Comparison of ENCODE assay signal across 15 cellular contexts in genomic region chr14:100982764-100983163, GRCh38.
"Had no signal": no experiment of that assay in that cellular context is flagged by ENCODE, and none has a peak within 500 bp of the region (broad histone marks: within the 10 kb centered on the region; RNA-seq: fewer than 3 reads in every experiment).

No MANE protein-coding gene starts in this region.

- H3K36me3 ChIP-seq: esophagus muscularis mucosa, heart right ventricle, left ventricle myocardium inferior, upper lobe of right lung had no signal

- H3K4me1 ChIP-seq: body of pancreas, esophagus muscularis mucosa, heart right ventricle, left ventricle myocardium inferior, testis, upper lobe of right lung had no signal

- ATAC-seq: body of pancreas; heart right ventricle; stimulated activated naive CD8-positive, alpha-beta T cell treated with anti-CD3 and anti-CD28 coated beads, Interleukin-15, amount 100 ng/mL, for 72 hours; upper lobe of right lung had no signal

- H3K9me3 ChIP-seq: body of pancreas, esophagus muscularis mucosa, heart right ventricle, left ventricle myocardium inferior, testis, upper lobe of right lung had no signal

- DNase-seq: activated B cell treated with CpG ODN at 0.5 μM for 24 hours; activated CD4-positive, alpha-beta T cell treated with anti-CD3 and anti-CD28 coated beads, Interleukin-2, amount 10 ng/mL, durations not matched to agents 24 days and 14 days; activated CD8-positive, alpha-beta memory T cell treated with anti-CD3 and anti-CD28 coated beads for 24 hours; activated naive CD4-positive, alpha-beta T cell treated with anti-CD3 and anti-CD28 coated beads, Interleukin-2, amount 50 U/mL, for 16 hours; activated T-cell treated with anti-CD3 and anti-CD28 coated beads for 4 hours; body of pancreas; dorsolateral prefrontal cortex; heart right ventricle; islet precursor cell; left ventricle myocardium inferior; stimulated activated CD4-positive, alpha-beta T cell treated with anti-CD3 and anti-CD28 coated beads, Interleukin-4, amount 100 ng/mL, for 4 hours; stimulated activated naive CD8-positive, alpha-beta T cell treated with anti-CD3 and anti-CD28 coated beads, Interleukin-15, amount 100 ng/mL, for 72 hours; testis; upper lobe of right lung had no signal

- H3K27me3 ChIP-seq: body of pancreas, dorsolateral prefrontal cortex, esophagus muscularis mucosa, heart right ventricle, testis had no signal

- H3K27ac ChIP-seq: body of pancreas, dorsolateral prefrontal cortex, esophagus muscularis mucosa, heart right ventricle, left ventricle myocardium inferior, testis, upper lobe of right lung had no signal

- H3K4me3 ChIP-seq: body of pancreas, dorsolateral prefrontal cortex, esophagus muscularis mucosa, heart right ventricle, left ventricle myocardium inferior, testis, upper lobe of right lung had no signal
